14 cellular contexts compared by ENCODE assay signal in the genomic region with DNA sequence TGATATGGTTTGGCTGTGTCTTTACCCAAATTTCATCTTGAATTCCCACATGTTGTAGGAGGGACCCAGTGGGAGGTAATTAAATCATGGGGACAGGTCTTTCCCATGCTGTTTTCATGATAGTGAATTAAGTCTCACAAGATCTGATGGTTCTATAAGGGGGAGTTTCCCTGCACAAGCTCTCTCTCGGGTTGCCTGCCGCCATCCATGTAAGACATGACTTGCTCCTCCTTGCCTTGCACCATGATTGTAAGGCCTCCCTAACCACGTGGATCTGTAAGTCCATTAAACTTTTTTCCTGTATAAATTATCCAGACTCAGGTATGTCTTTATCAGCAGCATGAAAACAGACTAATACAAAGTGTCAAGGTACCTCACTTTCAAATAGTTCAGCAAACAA. TPM values are rescaled to one million over a fixed set of nuclear protein-coding genes. Genes with fewer than 3 reads are reported as not detected.
"Had no signal": no experiment of that assay in that cellular context is flagged by ENCODE, and none has a peak within 500 bp of the region (broad histone marks: within the 10 kb centered on the region; RNA-seq: fewer than 3 reads in every experiment).

No MANE protein-coding gene starts in this region.

RNA-seq across cellular contexts. Expression of a gene that starts 35.0 kb away (rescaled TPM):
- total RNA-seq: stomach, subcutaneous adipose tissue, suprapubic skin, temporal lobe, thoracic aorta, thyroid gland, tibial nerve, transverse colon, upper lobe of left lung, upper lobe of right lung, ureter, urinary bladder, uterus, vagina had no signal
- polyA plus RNA-seq: stomach, urinary bladder had no signal
